ENCODE assay signal across 16 cellular contexts in genomic region chr2:190529486-190530104, GRCh38. TPM values are rescaled to one million over a fixed set of nuclear protein-coding genes. Genes with fewer than 3 reads are reported as not detected.
A peak's percentile ranks its signal among the peaks of the same experiment; 100 is the strongest.
DNase-seq lines count a peak whose midpoint lies in the region; ATAC-seq and TF ChIP-seq lines count a peak whose summit lies in the region.
"Had no signal": no experiment of that assay in that cellular context is flagged by ENCODE, and none has a peak within 500 bp of the region (broad histone marks: within the 10 kb centered on the region; RNA-seq: fewer than 3 reads in every experiment).

No MANE protein-coding gene starts in this region.

- no peaks in the 10 kb centered on the region for H3K9me3 ChIP-seq in thyroid gland
- H3K9me3 ChIP-seq: gastroesophageal sphincter, MG63, ovary had no signal

- POLR2A ChIA-PET in activated CD4-positive, alpha-beta T cell treated with anti-CD3 and anti-CD28 coated beads, Interleukin-2, amount 10 ng/mL, durations not matched to agents 7 days and 5 days (lab: Charles Lee), result no interaction called here

- TF ChIP-seq POLR2A in thyroid gland (IDR thresholded peaks at IDR 0.05), result no peak

- peak overlapping the region; percentile 37 for H3K27ac Mint-ChIP-seq in activated CD4-positive, alpha-beta T cell treated with anti-CD3 and anti-CD28 coated beads, Interleukin-2, amount 10 ng/mL, durations not matched to agents 7 days and 5 days
- H3K27ac Mint-ChIP-seq in activated T-helper 17 cell treated with anti-CD3 and anti-CD28 coated beads, Interleukin-2, amount 50 U/mL, for 72 hours, result peak overlapping the region; percentile 61
- peak overlapping the region; percentile 86 for H3K27ac Mint-ChIP-seq in neural crest cell (ENCODE audit: unreplicated experiment)
- H3K27ac Mint-ChIP-seq: activated naive CD4-positive, alpha-beta T cell treated with anti-CD3 and anti-CD28 coated beads, Interleukin-2, amount 10 ng/mL, durations not matched to agents 7 days and 5 days had no signal

- no peak overlapping the region for H3K4me3 ChIP-seq in thyroid gland (replicated peaks in 1 of 3)
- H3K4me3 ChIP-seq: gastroesophageal sphincter, MG63, ovary had no signal

- ATAC-seq in activated T-helper 17 cell treated with anti-CD3 and anti-CD28 coated beads, Interleukin-2, amount 50 U/mL, for 72 hours (replicated peaks), result no peak

- peaks cover 73% of the 10 kb centered on the region for H3K4me1 Mint-ChIP-seq in activated CD4-positive, alpha-beta T cell treated with anti-CD3 and anti-CD28 coated beads, Interleukin-2, amount 10 ng/mL, durations not matched to agents 7 days and 5 days
- peaks cover 45% of the 10 kb centered on the region for H3K4me1 Mint-ChIP-seq in activated T-helper 17 cell treated with anti-CD3 and anti-CD28 coated beads, Interleukin-2, amount 50 U/mL, for 72 hours
- H3K4me1 Mint-ChIP-seq in neural crest cell, result peaks cover 39% of the 10 kb centered on the region

- no peaks in the 10 kb centered on the region for H3K36me3 ChIP-seq in thyroid gland
- H3K36me3 ChIP-seq: gastroesophageal sphincter, MG63, ovary had no signal

- 91 to 100% methylated on average over 1 of the region's 1 CpG for WGBS in thyroid gland, 2 donors

- CTCF ChIA-PET in activated CD4-positive, alpha-beta T cell treated with anti-CD3 and anti-CD28 coated beads, Interleukin-2, amount 10 ng/mL, durations not matched to agents 7 days and 5 days (lab: Charles Lee), result interaction anchor here (1.0 to 1.3 kb wide), 3 partner anchors 9 to 709 kb away, joined by 3 to 4 read pairs (median 3); no protein-coding TSS in a partner anchor

- H3K27me3 Mint-ChIP-seq in activated CD4-positive, alpha-beta T cell treated with anti-CD3 and anti-CD28 coated beads, Interleukin-2, amount 10 ng/mL, durations not matched to agents 7 days and 5 days, result no peaks in the 10 kb centered on the region
- no peaks in the 10 kb centered on the region for H3K27me3 Mint-ChIP-seq in activated T-helper 17 cell treated with anti-CD3 and anti-CD28 coated beads, Interleukin-2, amount 50 U/mL, for 72 hours
- H3K27me3 Mint-ChIP-seq in neural crest cell (ENCODE audit: low read depth), result no peaks in the 10 kb centered on the region
- H3K27me3 Mint-ChIP-seq: activated naive CD4-positive, alpha-beta T cell treated with anti-CD3 and anti-CD28 coated beads, Interleukin-2, amount 10 ng/mL, durations not matched to agents 7 days and 5 days had no signal

- H3K4me1 ChIP-seq in thyroid gland, result peaks cover 6 to 8% of the 10 kb centered on the region in 2 donors

- intact Hi-C loops in thyroid gland (cut with DNase I), result loop anchor here (10.0 kb wide), 1 partner anchor 115 kb away; the partner anchor contains the start of gene NAB1

- no peaks in the 10 kb centered on the region for H3K27me3 ChIP-seq in thyroid gland
- H3K27me3 ChIP-seq: gastroesophageal sphincter, MG63, ovary had no signal

- H3K4me3 Mint-ChIP-seq in activated CD4-positive, alpha-beta T cell treated with anti-CD3 and anti-CD28 coated beads, Interleukin-2, amount 10 ng/mL, durations not matched to agents 7 days and 5 days, result no peak overlapping the region
- peak overlapping the region; percentile 98 for H3K4me3 Mint-ChIP-seq in activated T-helper 17 cell treated with anti-CD3 and anti-CD28 coated beads, Interleukin-2, amount 50 U/mL, for 72 hours
- H3K4me3 Mint-ChIP-seq in neural crest cell, result no peak overlapping the region
- H3K4me3 Mint-ChIP-seq: activated naive CD4-positive, alpha-beta T cell treated with anti-CD3 and anti-CD28 coated beads, Interleukin-2, amount 10 ng/mL, durations not matched to agents 7 days and 5 days had no signal

- H3K27ac ChIP-seq in thyroid gland, result no peak overlapping the region
- H3K27ac ChIP-seq: gastroesophageal sphincter, ovary had no signal

- peaks cover 29% of the 10 kb centered on the region for H3K36me3 Mint-ChIP-seq in activated CD4-positive, alpha-beta T cell treated with anti-CD3 and anti-CD28 coated beads, Interleukin-2, amount 10 ng/mL, durations not matched to agents 7 days and 5 days (ENCODE audit: low read depth)
- H3K36me3 Mint-ChIP-seq in activated T-helper 17 cell treated with anti-CD3 and anti-CD28 coated beads, Interleukin-2, amount 50 U/mL, for 72 hours (ENCODE audit: low read depth), result peaks cover 2% of the 10 kb centered on the region
- no peaks in the 10 kb centered on the region for H3K36me3 Mint-ChIP-seq in neural crest cell (ENCODE audit: low read depth)

- no peaks in the 10 kb centered on the region for H3K9me3 Mint-ChIP-seq in activated CD4-positive, alpha-beta T cell treated with anti-CD3 and anti-CD28 coated beads, Interleukin-2, amount 10 ng/mL, durations not matched to agents 7 days and 5 days
- no peaks in the 10 kb centered on the region for H3K9me3 Mint-ChIP-seq in activated T-helper 17 cell treated with anti-CD3 and anti-CD28 coated beads, Interleukin-2, amount 50 U/mL, for 72 hours
- no peaks in the 10 kb centered on the region for H3K9me3 Mint-ChIP-seq in neural crest cell
- H3K9me3 Mint-ChIP-seq: activated naive CD4-positive, alpha-beta T cell treated with anti-CD3 and anti-CD28 coated beads, Interleukin-2, amount 10 ng/mL, durations not matched to agents 7 days and 5 days had no signal

- no peak for DNase-seq in activated CD4-positive, alpha-beta T cell treated with anti-CD3 and anti-CD28 coated beads, Interleukin-2, amount 10 ng/mL, durations not matched to agents 7 days and 5 days
- no peak for DNase-seq in activated CD4-positive, alpha-beta T cell treated with anti-CD3 and anti-CD28 coated beads, Interleukin-2, amount 50 U/mL, for 4 hours
- DNase-seq in H4 (ENCODE audit: low spot score) (peak; percentile 65), neural crest cell (ENCODE audit: low read depth, low spot score) (no peak), thyroid gland (no peak), SW480 (ENCODE audit: low spot score) (no peak), GOT3 (lab: John Stamatoyannopoulos, UW) (no peak)
- DNase-seq: activated CD8-positive, alpha-beta memory T cell treated with anti-CD3 and anti-CD28 coated beads for 24 hours; activated naive CD4-positive, alpha-beta T cell treated with anti-CD3 and anti-CD28 coated beads, Interleukin-2, amount 10 ng/mL, durations not matched to agents 7 days and 5 days; DMS153; MG63; NCI-H774; ovary; T-helper 9 cell had no signal

- no peak for TF ChIP-seq CTCF in neural crest cell (conservative IDR thresholded peaks at IDR 0.05)
- no peak for TF ChIP-seq CTCF in thyroid gland (IDR thresholded peaks at IDR 0.05)

RNA-seq across cellular contexts. Expression of gene NEMP2, which starts 4.9 kb away (rescaled TPM):
- 10 to 100 TPM; 22.8 to 23.5 TPM for total RNA-seq in activated CD4-positive, alpha-beta T cell treated with anti-CD3 and anti-CD28 coated beads, Interleukin-2, amount 10 ng/mL, durations not matched to agents 7 days and 5 days
- 14.6 and 16.5 TPM in 2 replicates for total RNA-seq in H4 (2014; rRNA removed; shearing (Covaris generic))
- 10 to 100 TPM; 10.6 to 16.5 TPM for total RNA-seq in activated T-helper 17 cell treated with anti-CD3 and anti-CD28 coated beads, Interleukin-2, amount 50 U/mL, for 72 hours
- total RNA-seq in neural crest cell, result 7.6 and 9.8 TPM in 2 replicates
- 1 to 10 TPM; 5.6 to 9.0 (median 7.3) TPM for total RNA-seq in thyroid gland
